1 cellular context compared by ENCODE assay signal in genomic region chr14:56998728-56999127, GRCh38.
TF ChIP-seq lines count a peak whose summit lies in the region.

No MANE protein-coding gene starts in this region.

TF ChIP-seq in GM23338, 12 proteins besides CTCF, POLR2A, EP300 and RAD21 (continued from another document):
- TF ChIP-seq ETS1 (IDR thresholded peaks at IDR 0.05) = no peak
- no peak for TF ChIP-seq NANOG (IDR thresholded peaks at IDR 0.05; ENCODE audit: borderline replicate concordance)
- no peak for TF ChIP-seq CREB1 (CRISPR knock-in tag; IDR thresholded peaks at IDR 0.05; ENCODE audit: low read depth)
- TF ChIP-seq, protein P1, sequence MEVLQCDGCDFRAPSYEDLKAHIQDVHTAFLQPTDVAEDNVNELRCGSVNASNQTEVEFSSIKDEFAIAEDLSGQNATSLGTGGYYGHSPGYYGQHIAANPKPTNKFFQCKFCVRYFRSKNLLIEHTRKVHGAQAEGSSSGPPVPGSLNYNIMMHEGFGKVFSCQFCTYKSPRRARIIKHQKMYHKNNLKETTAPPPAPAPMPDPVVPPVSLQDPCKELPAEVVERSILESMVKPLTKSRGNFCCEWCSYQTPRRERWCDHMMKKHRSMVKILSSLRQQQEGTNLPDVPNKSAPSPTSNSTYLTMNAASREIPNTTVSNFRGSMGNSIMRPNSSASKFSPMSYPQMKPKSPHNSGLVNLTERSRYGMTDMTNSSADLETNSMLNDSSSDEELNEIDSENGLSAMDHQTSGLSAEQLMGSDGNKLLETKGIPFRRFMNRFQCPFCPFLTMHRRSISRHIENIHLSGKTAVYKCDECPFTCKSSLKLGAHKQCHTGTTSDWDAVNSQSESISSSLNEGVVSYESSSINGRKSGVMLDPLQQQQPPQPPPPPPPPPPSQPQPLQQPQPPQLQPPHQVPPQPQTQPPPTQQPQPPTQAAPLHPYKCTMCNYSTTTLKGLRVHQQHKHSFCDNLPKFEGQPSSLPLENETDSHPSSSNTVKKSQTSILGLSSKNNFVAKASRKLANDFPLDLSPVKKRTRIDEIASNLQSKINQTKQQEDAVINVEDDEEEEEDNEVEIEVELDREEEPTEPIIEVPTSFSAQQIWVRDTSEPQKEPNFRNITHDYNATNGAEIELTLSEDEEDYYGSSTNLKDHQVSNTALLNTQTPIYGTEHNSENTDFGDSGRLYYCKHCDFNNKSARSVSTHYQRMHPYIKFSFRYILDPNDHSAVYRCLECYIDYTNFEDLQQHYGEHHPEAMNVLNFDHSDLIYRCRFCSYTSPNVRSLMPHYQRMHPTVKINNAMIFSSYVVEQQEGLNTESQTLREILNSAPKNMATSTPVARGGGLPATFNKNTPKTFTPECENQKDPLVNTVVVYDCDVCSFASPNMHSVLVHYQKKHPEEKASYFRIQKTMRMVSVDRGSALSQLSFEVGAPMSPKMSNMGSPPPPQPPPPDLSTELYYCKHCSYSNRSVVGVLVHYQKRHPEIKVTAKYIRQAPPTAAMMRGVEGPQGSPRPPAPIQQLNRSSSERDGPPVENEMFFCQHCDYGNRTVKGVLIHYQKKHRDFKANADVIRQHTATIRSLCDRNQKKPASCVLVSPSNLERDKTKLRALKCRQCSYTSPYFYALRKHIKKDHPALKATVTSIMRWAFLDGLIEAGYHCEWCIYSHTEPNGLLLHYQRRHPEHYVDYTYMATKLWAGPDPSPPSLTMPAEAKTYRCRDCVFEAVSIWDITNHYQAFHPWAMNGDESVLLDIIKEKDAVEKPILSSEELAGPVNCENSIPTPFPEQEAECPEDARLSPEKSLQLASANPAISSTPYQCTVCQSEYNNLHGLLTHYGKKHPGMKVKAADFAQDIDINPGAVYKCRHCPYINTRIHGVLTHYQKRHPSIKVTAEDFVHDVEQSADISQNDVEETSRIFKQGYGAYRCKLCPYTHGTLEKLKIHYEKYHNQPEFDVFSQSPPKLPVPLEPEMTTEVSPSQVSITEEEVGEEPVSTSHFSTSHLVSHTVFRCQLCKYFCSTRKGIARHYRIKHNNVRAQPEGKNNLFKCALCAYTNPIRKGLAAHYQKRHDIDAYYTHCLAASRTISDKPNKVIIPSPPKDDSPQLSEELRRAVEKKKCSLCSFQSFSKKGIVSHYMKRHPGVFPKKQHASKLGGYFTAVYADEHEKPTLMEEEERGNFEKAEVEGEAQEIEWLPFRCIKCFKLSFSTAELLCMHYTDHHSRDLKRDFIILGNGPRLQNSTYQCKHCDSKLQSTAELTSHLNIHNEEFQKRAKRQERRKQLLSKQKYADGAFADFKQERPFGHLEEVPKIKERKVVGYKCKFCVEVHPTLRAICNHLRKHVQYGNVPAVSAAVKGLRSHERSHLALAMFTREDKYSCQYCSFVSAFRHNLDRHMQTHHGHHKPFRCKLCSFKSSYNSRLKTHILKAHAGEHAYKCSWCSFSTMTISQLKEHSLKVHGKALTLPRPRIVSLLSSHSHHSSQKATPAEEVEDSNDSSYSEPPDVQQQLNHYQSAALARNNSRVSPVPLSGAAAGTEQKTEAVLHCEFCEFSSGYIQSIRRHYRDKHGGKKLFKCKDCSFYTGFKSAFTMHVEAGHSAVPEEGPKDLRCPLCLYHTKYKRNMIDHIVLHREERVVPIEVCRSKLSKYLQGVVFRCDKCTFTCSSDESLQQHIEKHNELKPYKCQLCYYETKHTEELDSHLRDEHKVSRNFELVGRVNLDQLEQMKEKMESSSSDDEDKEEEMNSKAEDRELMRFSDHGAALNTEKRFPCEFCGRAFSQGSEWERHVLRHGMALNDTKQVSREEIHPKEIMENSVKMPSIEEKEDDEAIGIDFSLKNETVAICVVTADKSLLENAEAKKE (CRISPR knock-in tag; IDR thresholded peaks at IDR 0.05) = no peak
